2 cellular contexts compared by ENCODE assay signal in genomic region chr1:161017181-161017580, GRCh38. TPM values are rescaled to one million over a fixed set of nuclear protein-coding genes. Genes with fewer than 3 reads are reported as not detected.
"Had no signal": no experiment of that assay in that cellular context is flagged by ENCODE, and none has a peak within 500 bp of the region (broad histone marks: within the 10 kb centered on the region; RNA-seq: fewer than 3 reads in every experiment).

No MANE protein-coding gene starts in this region.

RNA-seq across cellular contexts. Expression of gene ARHGAP30, which starts 52.5 kb away (rescaled TPM):
- total RNA-seq: dermis microvascular lymphatic vessel endothelial cell, renal cortical epithelial cell had no signal
